6 cellular contexts compared by ENCODE assay signal in the genomic region with DNA sequence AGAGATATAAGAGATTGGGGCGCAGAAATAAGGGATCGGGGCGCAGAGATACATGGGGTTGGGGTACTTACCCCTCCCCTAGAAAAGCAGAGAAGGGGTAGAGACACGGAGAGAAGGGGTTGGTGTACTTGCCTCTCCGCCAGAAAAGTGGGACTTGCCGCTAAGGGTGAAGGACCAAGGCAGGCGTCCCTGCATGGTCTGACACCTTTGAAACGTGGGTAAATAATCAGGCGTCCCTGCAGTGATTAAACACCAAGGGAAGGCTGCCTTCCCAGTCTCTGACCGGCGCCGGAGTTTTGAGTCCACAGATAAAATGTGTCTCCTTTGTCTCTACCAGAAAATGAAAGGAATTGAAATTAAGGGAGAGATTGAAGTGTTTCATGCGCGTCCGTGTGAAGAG. TPM values are rescaled to one million over a fixed set of nuclear protein-coding genes. Genes with fewer than 3 reads are reported as not detected.
"Had no signal": no experiment of that assay in that cellular context is flagged by ENCODE, and none has a peak within 500 bp of the region (broad histone marks: within the 10 kb centered on the region; RNA-seq: fewer than 3 reads in every experiment).

No MANE protein-coding gene starts in this region.

RNA-seq across cellular contexts. Expression of a gene that starts 44.6 kb away (rescaled TPM):
- total RNA-seq: GM23248, H1, H4, H7, H9, HFFc6 had no signal
- polyA plus RNA-seq: GM23248, H1 had no signal
